ENCODE assay signal across 10 cellular contexts in genomic region chr5:138461343-138462125, GRCh38. TPM values are rescaled to one million over a fixed set of nuclear protein-coding genes. Genes with fewer than 3 reads are reported as not detected.
DNase-seq lines count a peak whose midpoint lies in the region; ATAC-seq and TF ChIP-seq lines count a peak whose summit lies in the region.
"Had no signal": no experiment of that assay in that cellular context is flagged by ENCODE, and none has a peak within 500 bp of the region (broad histone marks: within the 10 kb centered on the region; RNA-seq: fewer than 3 reads in every experiment).

No MANE protein-coding gene starts in this region.

- TF ChIP-seq POLR2A in breast epithelium (IDR thresholded peaks at IDR 0.05), result no peak

- no peak overlapping the region for H2BK120ac ChIP-seq in mesenchymal stem cell (ENCODE audit: low read depth, low read length)

- no peak overlapping the region for H3K14ac ChIP-seq in mesenchymal stem cell (ENCODE audit: low read length in 2 of 2)

- no peak for TF ChIP-seq CTCF in AG10803 (conservative IDR thresholded peaks at IDR 0.05; ENCODE audit: low read length)
- no peak for TF ChIP-seq CTCF in breast epithelium (IDR thresholded peaks at IDR 0.05)
- TF ChIP-seq CTCF in Caco-2 (IDR thresholded peaks at IDR 0.05; ENCODE audit: insufficient read depth in 1 of 2, low read depth in 1 of 2, low read length in 1 of 2, severe bottlenecking in 1 of 2, unreplicated experiment in 1 of 2), result no peak

- no peak overlapping the region for H2AK5ac ChIP-seq in mesenchymal stem cell (ENCODE audit: low read length, severe bottlenecking)

- no peaks in the 10 kb centered on the region for H3K9me3 Mint-ChIP-seq in Caco-2 (ENCODE audit: unreplicated experiment)
- H3K9me3 Mint-ChIP-seq: activated B cell treated with CpG ODN at 0.5 μM for 24 hours had no signal

- intact Hi-C loops in breast epithelium (cut with DNase I; ENCODE audit: low total_unique reads), result no loop called here
- intact Hi-C loops in Caco-2 (cut with micrococcal nuclease; ENCODE audit: unreplicated experiment), result no loop called here

- WGBS in mesenchymal stem cell, result 91% methylated on average over 11 of the region's 11 CpGs

- no peak for ATAC-seq in HG03108 (IDR thresholded peaks at IDR 0.05; ENCODE audit: unreplicated experiment)

- DNase-seq in AG10803 (ENCODE audit: low read depth) (peak; percentile 81), HK-2 (ENCODE audit: unreplicated experiment) (peak; percentile 55), breast epithelium (ENCODE audit: low spot score in 2 of 2) (no peak), mesenchymal stem cell (peak; percentile 86), Caco-2 (no peak), NCI-H2196 (lab: John Stamatoyannopoulos, UW; ENCODE audit: unreplicated experiment) (no peak), midbrain (lab: John Stamatoyannopoulos, UW) (no peak)
- DNase-seq: activated B cell treated with CpG ODN at 0.5 μM for 24 hours had no signal

- H4K8ac ChIP-seq in mesenchymal stem cell (ENCODE audit: low read length), result peak overlapping the region; percentile 38

- peaks cover 2% of the 10 kb centered on the region for H3K4me1 Mint-ChIP-seq in Caco-2 (ENCODE audit: low read depth, unreplicated experiment)

- no peak overlapping the region for H3K4me2 ChIP-seq in mesenchymal stem cell (ENCODE audit: low read length, poor library complexity, severe bottlenecking)

- H3K27me3 ChIP-seq in breast epithelium, result no peaks in the 10 kb centered on the region
- peaks cover 4 to 6% of the 10 kb centered on the region in 2 experiments for H3K27me3 ChIP-seq in mesenchymal stem cell (ENCODE audit: control insufficient read depth in 1 of 2, insufficient read depth in 1 of 2, low read length in 2 of 2)
- H3K27me3 ChIP-seq in Caco-2 (replicated peaks; ENCODE audit: control insufficient read depth, insufficient read depth, low read length), result no peaks in the 10 kb centered on the region

- no peak overlapping the region for H3K4ac ChIP-seq in mesenchymal stem cell (ENCODE audit: low read depth in 1 of 2, low read length in 2 of 2)

- CTCF ChIA-PET in Caco-2 (lab: Charles Lee), result interaction anchor here (0.9 to 1.4 kb wide), 2 partner anchors 43 to 109 kb away, joined by 4 to 6 read pairs; no protein-coding TSS in a partner anchor

- H4K91ac ChIP-seq in mesenchymal stem cell (ENCODE audit: low read length), result no peak overlapping the region

- no peak overlapping the region for H3K27ac Mint-ChIP-seq in Caco-2 (ENCODE audit: unreplicated experiment)
- H3K27ac Mint-ChIP-seq: activated B cell treated with CpG ODN at 0.5 μM for 24 hours had no signal

- H3K23ac ChIP-seq in mesenchymal stem cell (ENCODE audit: low read length in 2 of 2), result no peak overlapping the region

- H3K4me3 ChIP-seq in AG10803 (ENCODE audit: low read length) (no peak overlapping the region), breast epithelium (no peak overlapping the region), mesenchymal stem cell (ENCODE audit: insufficient read depth in 1 of 2, low read depth in 1 of 2, low read length in 2 of 2) (no peak overlapping the region), Caco-2 (ENCODE audit: low read depth, low read length) (no peak overlapping the region)

- no peak overlapping the region for H2BK15ac ChIP-seq in mesenchymal stem cell (ENCODE audit: low read depth, poor library complexity, severe bottlenecking)

- no peak overlapping the region for H2BK12ac ChIP-seq in mesenchymal stem cell (ENCODE audit: low read length in 2 of 2)

- H2BK5ac ChIP-seq in mesenchymal stem cell (ENCODE audit: low read depth, low read length, poor library complexity, severe bottlenecking), result no peak overlapping the region

- BruUV-seq in Caco-2 (replicated peaks; lab: Mats Ljungman, UMichigan), result no TSS peak

- POLR2A ChIA-PET in Caco-2 (lab: Charles Lee), result no interaction called here

- peaks cover 29% of the 10 kb centered on the region for H3K36me3 Mint-ChIP-seq in Caco-2 (ENCODE audit: insufficient read depth, unreplicated experiment)

- H3K79me1 ChIP-seq in mesenchymal stem cell (replicated peaks; ENCODE audit: low read length, poor library complexity, severe bottlenecking), result no peaks in the 10 kb centered on the region

- H3K4me3 Mint-ChIP-seq in Caco-2 (ENCODE audit: unreplicated experiment), result no peak overlapping the region
- H3K4me3 Mint-ChIP-seq: activated B cell treated with CpG ODN at 0.5 μM for 24 hours had no signal

- peak overlapping the region; percentile 23 for H3K9ac ChIP-seq in mesenchymal stem cell (ENCODE audit: low read length)

- H3K27me3 Mint-ChIP-seq in Caco-2 (ENCODE audit: insufficient read depth, unreplicated experiment), result no peaks in the 10 kb centered on the region
- H3K27me3 Mint-ChIP-seq: activated B cell treated with CpG ODN at 0.5 μM for 24 hours had no signal

- peak overlapping the region; percentile 55 to 62 for H3K27ac ChIP-seq in breast epithelium
- no peak overlapping the region for H3K27ac ChIP-seq in mesenchymal stem cell (ENCODE audit: low read length, poor library complexity, severe bottlenecking)
- H3K27ac ChIP-seq: neutrophil had no signal

- H2AFZ ChIP-seq in mesenchymal stem cell (ENCODE audit: low read depth, low read length), result no peak overlapping the region

- no peak overlapping the region for H3K18ac ChIP-seq in mesenchymal stem cell (ENCODE audit: low read depth in 1 of 2, low read length in 2 of 2)

- no peaks in the 10 kb centered on the region for H3K9me3 ChIP-seq in breast epithelium
- no peaks in the 10 kb centered on the region for H3K9me3 ChIP-seq in mesenchymal stem cell (ENCODE audit: control insufficient read depth, low read length)
- no peaks in the 10 kb centered on the region for H3K9me3 ChIP-seq in Caco-2
- H3K9me3 ChIP-seq: neutrophil had no signal

- H3K4me1 ChIP-seq in breast epithelium, result peaks cover 5 to 6% of the 10 kb centered on the region in 2 donors
- H3K4me1 ChIP-seq in mesenchymal stem cell (ENCODE audit: control insufficient read depth, insufficient read depth, low read depth, low read length), result peaks cover 14% of the 10 kb centered on the region
- H3K4me1 ChIP-seq in Caco-2, result no peaks in the 10 kb centered on the region; the same call in 1 of the 2 replicates

- H3K36me3 ChIP-seq in breast epithelium (no peaks in the 10 kb centered on the region), mesenchymal stem cell (ENCODE audit: control insufficient read depth in 1 of 2, insufficient read depth in 2 of 2, low read depth in 1 of 2, low read length in 2 of 2) (no peaks in the 10 kb centered on the region), Caco-2 (ENCODE audit: control insufficient read depth, insufficient read depth, low read length) (peaks cover 3% of the 10 kb centered on the region)
- H3K36me3 ChIP-seq: neutrophil had no signal

RNA-seq across cellular contexts. Expression of gene EGR1, which starts 3.7 kb away (rescaled TPM):
- total RNA-seq in breast epithelium (10 to 100 TPM; 11.8 to 61.0 (median 18.4) TPM), Caco-2 (2022) (83.7 and 84.0 TPM in 2 replicates)
- polyA plus RNA-seq in mesenchymal stem cell (2013, experiment 1 of 2), result 459 TPM
- polyA plus RNA-seq in mesenchymal stem cell (2013, experiment 2 of 2), result 434 TPM

RNA-seq across cellular contexts. Expression of gene REEP2, which starts 22.7 kb away (rescaled TPM):
- 1 to 10 TPM in 1 of 3 donors, under 1 TPM in 2; 0.88 to 2.7 (median 0.98) TPM for total RNA-seq in breast epithelium
- 9.4 TPM for polyA plus RNA-seq in mesenchymal stem cell (2013, experiment 1 of 2)
- 9.3 TPM for polyA plus RNA-seq in mesenchymal stem cell (2013, experiment 2 of 2)
- 3.8 and 4.5 TPM in 2 replicates for total RNA-seq in Caco-2 (2022)
- total RNA-seq: activated B cell treated with CpG ODN at 0.5 μM for 24 hours had no signal

Comparison
In these comparisons a context has a peak if more than half of its experiments do, and no peak if none do; other contexts are left out.
1. DNase-seq: peak in AG10803 (single experiment), HK-2 (single experiment) and mesenchymal stem cell (single experiment); none in breast epithelium (0 of 2), Caco-2 (0 of 2), NCI-H2196 (single experiment) and midbrain (single experiment).